Comparison of ENCODE assay signal across 10 cellular contexts in genomic region chr4:2254665-2255500, GRCh38. TPM values are rescaled to one million over a fixed set of nuclear protein-coding genes. Genes with fewer than 3 reads are reported as not detected.
DNase-seq lines count a peak whose midpoint lies in the region; TF ChIP-seq lines count a peak whose summit lies in the region.
"Had no signal": no experiment of that assay in that cellular context is flagged by ENCODE, and none has a peak within 500 bp of the region (broad histone marks: within the 10 kb centered on the region; RNA-seq: fewer than 3 reads in every experiment).

No MANE protein-coding gene starts in this region.

- no peaks in the 10 kb centered on the region for H3K27me3 ChIP-seq in muscle layer of colon (ENCODE audit: control insufficient read depth in 1 of 2, insufficient read depth in 2 of 2, low read length in 2 of 2)
- H3K27me3 ChIP-seq in transverse colon, result no peaks in the 10 kb centered on the region

- TF ChIP-seq POLR2A in transverse colon (IDR thresholded peaks at IDR 0.05), result no peak

- H3K4me3 ChIP-seq in muscle layer of colon (ENCODE audit: low read depth in 1 of 2, low read length in 2 of 2) (no peak overlapping the region), transverse colon (no peak overlapping the region)

- no peak for TF ChIP-seq CTCF in transverse colon (IDR thresholded peaks at IDR 0.05)

- in situ Hi-C loops in transverse colon (cut with MboI; ENCODE audit: low pct_ligation_motif_present in 1 of 4, low pct_unique_long_range_greater_than_20kb in 1 of 4, low sequenced_read_pairs in 3 of 4), result no loop called here

- H3K36me3 ChIP-seq in muscle layer of colon (ENCODE audit: insufficient read depth, low read length), result peaks cover 47% of the 10 kb centered on the region
- H3K36me3 ChIP-seq in transverse colon, result peaks cover 0 to 15% (median 4%) of the 10 kb centered on the region in 4 donors

- no peaks in the 10 kb centered on the region for H3K9me3 ChIP-seq in muscle layer of colon (ENCODE audit: low read length)
- no peaks in the 10 kb centered on the region for H3K9me3 ChIP-seq in transverse colon

- WGBS in transverse colon (ENCODE audit: low coverage in 1 of 2), 2 donors, result 88 to 90% methylated on average over 15 to 32 of the region's 32 CpGs

- no peak for TF ChIP-seq EP300 in transverse colon (IDR thresholded peaks at IDR 0.05; ENCODE audit: low read depth)

- H3K4me1 ChIP-seq in muscle layer of colon (ENCODE audit: insufficient read depth, low read length) (peaks cover 54% of the 10 kb centered on the region), transverse colon (peaks cover 21 to 49% (median 46%) of the 10 kb centered on the region in 4 donors)

- peak overlapping the region; percentile 85 for H3K27ac ChIP-seq in cingulate gyrus (ENCODE audit: low read depth, low read length)
- H3K27ac ChIP-seq in muscle layer of colon (ENCODE audit: low read depth, low read length), result peak overlapping the region; percentile 82
- peak overlapping the region; percentile 69 to 97 (median 83) for H3K27ac ChIP-seq in transverse colon

- peak; percentile 50 for DNase-seq in activated effector memory CD4-positive, alpha-beta T cell treated with anti-CD3 and anti-CD28 coated beads, Interleukin-2, amount 50 U/mL, for 16 hours
- no peak for DNase-seq in activated effector memory CD4-positive, alpha-beta T cell treated with Interleukin-2 at 50 U/mL for 16 hours
- DNase-seq in transverse colon, result no peak
- no peak for DNase-seq in NCI-H2227 (lab: John Stamatoyannopoulos, UW; ENCODE audit: unreplicated experiment)
- DNase-seq in SW 1271 (lab: John Stamatoyannopoulos, UW), result no peak
- DNase-seq in hippocampal formation (lab: John Stamatoyannopoulos, UW), result no peak
- DNase-seq: effector memory CD4-positive, alpha-beta T cell; T1000 had no signal

- intact Hi-C loops in transverse colon (cut with DNase I; ENCODE audit: low total_unique reads), result no loop called here

- H3K9ac ChIP-seq in muscle layer of colon (ENCODE audit: low read length), result no peak overlapping the region

RNA-seq across cellular contexts. Expression of gene MXD4, which starts 7.0 kb away (rescaled TPM):
- total RNA-seq in transverse colon, result 100 to 1,000 TPM in 1 of 4 donors, 10 to 100 TPM in 3; 48.1 to 101 (median 57.7) TPM

RNA-seq across cellular contexts. Expression of gene HAUS3, which starts 13.0 kb away (rescaled TPM):
- 10 to 100 TPM in 3 of 4 donors, 1 to 10 TPM in 1; 2.0 to 18.0 (median 11.3) TPM for total RNA-seq in transverse colon

RNA-seq across cellular contexts. Expression of gene POLN, which starts 13.0 kb away (rescaled TPM):
- total RNA-seq in transverse colon, result 1 to 10 TPM in 2 of 4 donors, under 1 TPM in 2; 0.27 to 2.6 (median 1.4) TPM
